14 cellular contexts compared by ENCODE assay signal in genomic region chr11:128171496-128171895, GRCh38.
DNase-seq lines count a peak whose midpoint lies in the region; ATAC-seq and TF ChIP-seq lines count a peak whose summit lies in the region.
"Had no signal": no experiment of that assay in that cellular context is flagged by ENCODE, and none has a peak within 500 bp of the region (broad histone marks: within the 10 kb centered on the region; RNA-seq: fewer than 3 reads in every experiment).

No MANE protein-coding gene starts in this region.

- ATAC-seq in natural killer cell treated with Interleukin-12 subunit alpha and Interleukin-12 subunit beta and Interleukin-15 and Interleukin-18, amount 100 ng/mL, for 72 hours, result no peak
- no peak for ATAC-seq in natural killer cell
- no peak; the same call in 1 of the 2 replicates for ATAC-seq in Panc1

- DNase-seq in natural killer cell treated with Interleukin-12 subunit alpha and Interleukin-12 subunit beta and Interleukin-15 and Interleukin-18, amount 100 ng/mL, for 72 hours (ENCODE audit: low spot score), result no peak
- DNase-seq in natural killer cell (no peak), Panc1 (ENCODE audit: low read depth, low spot score) (no peak), epithelial cell of prostate (ENCODE audit: low read depth, low spot score) (no peak), NCI-H187 (lab: John Stamatoyannopoulos, UW) (no peak), right atrium auricular region (ENCODE audit: low spot score) (no peak), KBM-7 (no peak)
- no peak for DNase-seq in effector CD4-positive, alpha-beta T cell
- DNase-seq: activated CD4-positive, alpha-beta T cell treated with anti-CD3 and anti-CD28 coated beads, Interleukin-2, amount 10 ng/mL, durations not matched to agents 7 days and 5 days; cortex of kidney; stimulated activated CD4-positive, alpha-beta T cell treated with anti-CD3 and anti-CD28 coated beads, Interleukin-4, amount 100 ng/mL, for 4 hours had no signal

- TF ChIP-seq CTCF in natural killer cell (IDR thresholded peaks at IDR 0.05) (no peak), Panc1 (IDR thresholded peaks at IDR 0.05) (no peak), right atrium auricular region (IDR thresholded peaks at IDR 0.05) (no peak)

- H3K27me3 Mint-ChIP-seq in natural killer cell treated with Interleukin-12 subunit alpha and Interleukin-12 subunit beta and Interleukin-15 and Interleukin-18, amount 100 ng/mL, for 72 hours, result no peaks in the 10 kb centered on the region
- H3K27me3 Mint-ChIP-seq in natural killer cell (ENCODE audit: low read depth in 2 of 2), result peaks cover 0 to 3% of the 10 kb centered on the region in 2 donors

- no peaks in the 10 kb centered on the region for H3K9me3 ChIP-seq in Panc1 (ENCODE audit: control insufficient read depth, insufficient read depth, low read depth, low read length)
- H3K9me3 ChIP-seq in right atrium auricular region, result no peaks in the 10 kb centered on the region
- H3K9me3 ChIP-seq: SJSA1, tibial nerve had no signal

- H3K4me1 ChIP-seq in Panc1 (ENCODE audit: control insufficient read depth, insufficient read depth, low read length), result 0 out of 2 replicates have a peak, but pooled peaks cover 6% of the 10 kb centered on the region
- H3K4me1 ChIP-seq in right atrium auricular region, result peaks cover 0 to 5% of the 10 kb centered on the region in 2 donors

- H3K4me1 Mint-ChIP-seq in natural killer cell treated with Interleukin-12 subunit alpha and Interleukin-12 subunit beta and Interleukin-15 and Interleukin-18, amount 100 ng/mL, for 72 hours (ENCODE audit: low read depth in 2 of 2), result peaks cover 12 to 13% of the 10 kb centered on the region in 2 donors
- peaks cover 7 to 8% of the 10 kb centered on the region in 2 donors for H3K4me1 Mint-ChIP-seq in natural killer cell

- intact Hi-C loops in natural killer cell (cut with micrococcal nuclease), result loop anchor here (5.0 kb wide), 1 partner anchor 676 kb away; no protein-coding TSS in a partner anchor
- intact Hi-C loops in Panc1 (cut with micrococcal nuclease; ENCODE audit: unreplicated experiment), result loop anchor here (5.0 kb wide), 1 partner anchor 331 kb away; no protein-coding TSS in a partner anchor

- CTCF ChIA-PET in Panc1 (lab: Charles Lee), result interaction anchor here (0.6 to 1.8 kb wide), 4 partner anchors 459 to 522 kb away, joined by 4 to 15 read pairs (median 6); partner anchors contain the start of gene FLI1

- no peaks in the 10 kb centered on the region for H3K9me3 Mint-ChIP-seq in natural killer cell treated with Interleukin-12 subunit alpha and Interleukin-12 subunit beta and Interleukin-15 and Interleukin-18, amount 100 ng/mL, for 72 hours
- no peaks in the 10 kb centered on the region for H3K9me3 Mint-ChIP-seq in natural killer cell
- H3K9me3 Mint-ChIP-seq: activated CD4-positive, alpha-beta T cell treated with anti-CD3 and anti-CD28 coated beads, Interleukin-2, amount 10 ng/mL, durations not matched to agents 7 days and 5 days had no signal

- no peak overlapping the region for H3K4me3 Mint-ChIP-seq in natural killer cell treated with Interleukin-12 subunit alpha and Interleukin-12 subunit beta and Interleukin-15 and Interleukin-18, amount 100 ng/mL, for 72 hours
- no peak overlapping the region for H3K4me3 Mint-ChIP-seq in natural killer cell
- H3K4me3 Mint-ChIP-seq: activated CD4-positive, alpha-beta T cell treated with anti-CD3 and anti-CD28 coated beads, Interleukin-2, amount 10 ng/mL, durations not matched to agents 7 days and 5 days had no signal

- H3K36me3 ChIP-seq in Panc1 (ENCODE audit: control insufficient read depth, insufficient read depth, low read length) (no peaks in the 10 kb centered on the region), right atrium auricular region (no peaks in the 10 kb centered on the region)
- H3K36me3 ChIP-seq: SJSA1, tibial nerve had no signal

- no peaks in the 10 kb centered on the region for H3K36me3 Mint-ChIP-seq in natural killer cell treated with Interleukin-12 subunit alpha and Interleukin-12 subunit beta and Interleukin-15 and Interleukin-18, amount 100 ng/mL, for 72 hours
- no peaks in the 10 kb centered on the region for H3K36me3 Mint-ChIP-seq in natural killer cell

- H3K27me3 ChIP-seq in Panc1 (ENCODE audit: control insufficient read depth, insufficient read depth, low read length), result no peaks in the 10 kb centered on the region
- H3K27me3 ChIP-seq in right atrium auricular region, result peaks cover 0 to 2% of the 10 kb centered on the region in 2 donors
- H3K27me3 ChIP-seq: SJSA1, tibial nerve had no signal

- H3K27ac ChIP-seq in Panc1 (ENCODE audit: low read length), result peak overlapping the region; percentile 6; the same call in 1 of the 2 replicates
- H3K27ac ChIP-seq in epithelial cell of prostate, result peak overlapping the region; percentile 43
- no peak overlapping the region for H3K27ac ChIP-seq in right atrium auricular region
- H3K27ac ChIP-seq: SJSA1 had no signal

- POLR2A ChIA-PET in Panc1 (lab: Charles Lee), result no interaction called here

- peak overlapping the region; percentile 45 to 78 for H3K27ac Mint-ChIP-seq in natural killer cell treated with Interleukin-12 subunit alpha and Interleukin-12 subunit beta and Interleukin-15 and Interleukin-18, amount 100 ng/mL, for 72 hours
- no peak overlapping the region for H3K27ac Mint-ChIP-seq in natural killer cell
- H3K27ac Mint-ChIP-seq: activated CD4-positive, alpha-beta T cell treated with anti-CD3 and anti-CD28 coated beads, Interleukin-2, amount 10 ng/mL, durations not matched to agents 7 days and 5 days had no signal

- H3K4me3 ChIP-seq in Panc1 (ENCODE audit: low read depth in 2 of 2, low read length in 2 of 2) (no peak overlapping the region), right atrium auricular region (no peak overlapping the region)
- H3K4me3 ChIP-seq: lung, SJSA1, tibial nerve had no signal

- BruUV-seq in Panc1 (replicated peaks; lab: Mats Ljungman, UMichigan), result no TSS peak

- in situ Hi-C loops in Panc1 (cut with HindIII; ENCODE audit: low pct_unique_long_range_greater_than_20kb, low sequenced_read_pairs), result loop anchor here (25.0 kb wide), 1 partner anchor 666 kb away; no protein-coding TSS in a partner anchor
- in situ Hi-C loops in KBM-7 (cut with MboI; ENCODE audit: low pct_unique_long_range_greater_than_20kb, low sequenced_read_pairs), result no loop called here

Comparison
In these comparisons a context has a peak if more than half of its experiments do, and no peak if none do; other contexts are left out.
1. H3K27ac Mint-ChIP-seq: peak in natural killer cell treated with Interleukin-12 subunit alpha and Interleukin-12 subunit beta and Interleukin-15 and Interleukin-18, amount 100 ng/mL, for 72 hours (2 of 2); none in natural killer cell (0 of 2).
2. H3K27ac ChIP-seq: peak in Panc1 (single experiment) and epithelial cell of prostate (single experiment); none in right atrium auricular region (0 of 2).